Comparison of ENCODE assay signal across 11 cellular contexts in genomic region chr14:19485346-19485745, GRCh38. TPM values are rescaled to one million over a fixed set of nuclear protein-coding genes. Genes with fewer than 3 reads are reported as not detected.
DNase-seq lines count a peak whose midpoint lies in the region; ATAC-seq and TF ChIP-seq lines count a peak whose summit lies in the region.
"Not testable (repeated sequence)": the region's sequence is repeated elsewhere in the genome, so short reads cannot be mapped to it uniquely, and the experiment has no call there.
"Had no signal": no experiment of that assay in that cellular context is flagged by ENCODE, and none has a peak within 500 bp of the region (broad histone marks: within the 10 kb centered on the region; RNA-seq: fewer than 3 reads in every experiment).

No MANE protein-coding gene starts in this region.

- H3K27ac Mint-ChIP-seq in activated naive CD4-positive, alpha-beta T cell treated with anti-CD3 and anti-CD28 coated beads, Interleukin-2, amount 10 ng/mL, durations not matched to agents 7 days and 5 days; osteocyte (ENCODE audit: unreplicated experiment): not testable (repeated sequence)

- H3K27me3 Mint-ChIP-seq in activated naive CD4-positive, alpha-beta T cell treated with anti-CD3 and anti-CD28 coated beads, Interleukin-2, amount 10 ng/mL, durations not matched to agents 7 days and 5 days; osteocyte (ENCODE audit: unreplicated experiment): not testable (repeated sequence)

- H3K4me2 ChIP-seq in PC-3 (ENCODE audit: low read length), result not testable (repeated sequence)

- not testable (repeated sequence) for H4K20me1 ChIP-seq in PC-3 (ENCODE audit: low read length)

- H3K9me2 ChIP-seq in PC-3 (replicated peaks; ENCODE audit: low read length), result not testable (repeated sequence)

- not testable (repeated sequence) for H3K4me3 Mint-ChIP-seq in activated naive CD4-positive, alpha-beta T cell treated with anti-CD3 and anti-CD28 coated beads, Interleukin-2, amount 10 ng/mL, durations not matched to agents 7 days and 5 days; osteocyte (ENCODE audit: unreplicated experiment)

- not testable (repeated sequence) for H2AFZ ChIP-seq in PC-3 (ENCODE audit: low read length)

- not testable (repeated sequence) for H3K4me3 ChIP-seq in PC-3 (ENCODE audit: low read length); heart left ventricle

- not testable (repeated sequence) for ATAC-seq in PC-3
- peak; percentile 15 to 45 (median 24) for ATAC-seq in heart left ventricle
- peak; percentile 22 for ATAC-seq in left lobe of liver

- not testable (repeated sequence) for TF ChIP-seq POLR2A in heart left ventricle (IDR thresholded peaks at IDR 0.05)

- TF ChIP-seq CTCF in PC-3 (conservative IDR thresholded peaks at IDR 0.05; ENCODE audit: low read depth, low read length); heart left ventricle (IDR thresholded peaks at IDR 0.05); osteocyte (IDR thresholded peaks at IDR 0.05): not testable (repeated sequence)

- not testable (repeated sequence) for H3K4me1 Mint-ChIP-seq in activated naive CD4-positive, alpha-beta T cell treated with anti-CD3 and anti-CD28 coated beads, Interleukin-2, amount 10 ng/mL, durations not matched to agents 7 days and 5 days; osteocyte (ENCODE audit: unreplicated experiment)

- CTCF ChIA-PET in PC-3 (lab: Charles Lee); activated naive CD4-positive, alpha-beta T cell treated with anti-CD3 and anti-CD28 coated beads, Interleukin-2, amount 10 ng/mL, durations not matched to agents 7 days and 5 days (lab: Charles Lee): not testable (repeated sequence)

- 69 to 85% (median 82%) methylated on average over 3 to 4 of the region's 9 CpGs for WGBS in heart left ventricle, 4 donors

- not testable (repeated sequence) for H3K79me2 ChIP-seq in PC-3 (ENCODE audit: low read length)

- intact Hi-C loops in PC-3 (cut with micrococcal nuclease); heart left ventricle (cut with DNase I): not testable (repeated sequence)

- not testable (repeated sequence) for H3K36me3 Mint-ChIP-seq in activated naive CD4-positive, alpha-beta T cell treated with anti-CD3 and anti-CD28 coated beads, Interleukin-2, amount 10 ng/mL, durations not matched to agents 7 days and 5 days; osteocyte (ENCODE audit: unreplicated experiment)

- DNase-seq in PC-3 (peak; percentile 1), ecto neural progenitor cell (ENCODE audit: low spot score) (peak; percentile 11), heart left ventricle (peak in 2 of 5 donors; percentile 7 to 58), osteocyte (ENCODE audit: extremely low spot score, unreplicated experiment) (peak; percentile 78), superior temporal gyrus (ENCODE audit: extremely low spot score) (peak; percentile 0)
- DNase-seq in activated naive CD4-positive, alpha-beta T cell treated with anti-CD3 and anti-CD28 coated beads, Interleukin-2, amount 10 ng/mL, durations not matched to agents 7 days and 5 days, result peak; percentile 8
- DNase-seq in left lobe of liver (ENCODE audit: low spot score), result not testable (repeated sequence)

- not testable (repeated sequence) for H3K9me3 ChIP-seq in PC-3 (ENCODE audit: low read length); heart left ventricle

- not testable (repeated sequence) for H3K36me3 ChIP-seq in PC-3 (ENCODE audit: low read depth, low read length); heart left ventricle

- not testable (repeated sequence) for BruUV-seq in PC-3 (replicated peaks; lab: Mats Ljungman, UMichigan)

- H3K9ac ChIP-seq in PC-3 (ENCODE audit: low read length), result not testable (repeated sequence)

- not testable (repeated sequence) for H3K27ac ChIP-seq in PC-3 (ENCODE audit: low read length); heart left ventricle

- not testable (repeated sequence) for H3K27me3 ChIP-seq in PC-3 (ENCODE audit: low read length); heart left ventricle

- not testable (repeated sequence) for H3K4me1 ChIP-seq in PC-3 (ENCODE audit: insufficient read depth, low read length); heart left ventricle

- not testable (repeated sequence) for H3F3A ChIP-seq in PC-3 (ENCODE audit: low read length, unreplicated experiment)

- POLR2A ChIA-PET in PC-3 (lab: Charles Lee; ENCODE audit: unreplicated experiment), result not testable (repeated sequence)

- not testable (repeated sequence) for H3K9me3 Mint-ChIP-seq in activated naive CD4-positive, alpha-beta T cell treated with anti-CD3 and anti-CD28 coated beads, Interleukin-2, amount 10 ng/mL, durations not matched to agents 7 days and 5 days; osteocyte (ENCODE audit: unreplicated experiment)

RNA-seq across cellular contexts. Expression of gene POTEG, which starts 51.2 kb away (rescaled TPM):
- 0.12 TPM in 1 of 2 replicates, not detected in the other for total RNA-seq in PC-3 (2014; rRNA removed)
- total RNA-seq in heart left ventricle, result not detected
- polyA plus RNA-seq in heart left ventricle, result not detected
- total RNA-seq in left lobe of liver, result not detected
- not detected in 2 replicates for total RNA-seq in osteocyte
- total RNA-seq: A673; CD4-positive, CD25-positive, alpha-beta regulatory T cell; H1; HFFc6 had no signal
- polyA plus RNA-seq: CD4-positive, CD25-positive, alpha-beta regulatory T cell; H1 had no signal
